18 cellular contexts compared by ENCODE assay signal in the genomic region with DNA sequence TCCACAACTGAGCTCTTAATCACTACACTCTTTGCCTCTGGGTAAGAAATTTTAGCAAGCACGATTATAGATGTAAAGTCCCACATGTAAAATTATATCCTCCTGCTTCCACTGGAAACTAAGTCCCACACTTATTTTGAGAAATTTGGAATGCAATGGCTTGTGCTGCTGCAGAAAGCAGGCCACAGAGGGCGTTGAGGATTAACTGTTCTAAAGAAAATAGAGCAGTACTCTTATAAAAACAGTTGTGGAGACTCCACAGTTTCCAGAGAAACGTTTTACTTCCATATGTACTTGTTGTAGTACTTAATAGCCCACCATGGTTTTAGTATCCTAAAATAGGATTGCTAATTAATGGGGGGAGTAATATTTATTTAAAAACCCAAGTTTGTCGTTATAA. TPM values are rescaled to one million over a fixed set of nuclear protein-coding genes. Genes with fewer than 3 reads are reported as not detected.
DNase-seq lines count a peak whose midpoint lies in the region; ATAC-seq and TF ChIP-seq lines count a peak whose summit lies in the region.
"Had no signal": no experiment of that assay in that cellular context is flagged by ENCODE, and none has a peak within 500 bp of the region (broad histone marks: within the 10 kb centered on the region; RNA-seq: fewer than 3 reads in every experiment).

No MANE protein-coding gene starts in this region.

- TF ChIP-seq CTCF in GM10266 (IDR thresholded peaks at IDR 0.05; ENCODE audit: control insufficient read depth, insufficient read depth, low read depth, missing control alignments) = peak; percentile 6
- no peak for TF ChIP-seq CTCF in prostate gland (IDR thresholded peaks at IDR 0.05)

- no peaks in the 10 kb centered on the region for H3K27me3 Mint-ChIP-seq in naive thymus-derived CD4-positive, alpha-beta T cell
- H3K27me3 Mint-ChIP-seq: activated T-cell treated with anti-CD3 and anti-CD28 coated beads, Interleukin-2, amount 50 U/mL, for 24 hours had no signal

- peak overlapping the region in 5 of 9 donors; percentile 28 to 100 (median 66) for H3K27ac Mint-ChIP-seq in naive thymus-derived CD4-positive, alpha-beta T cell
- H3K27ac Mint-ChIP-seq: activated T-cell treated with anti-CD3 and anti-CD28 coated beads, Interleukin-2, amount 50 U/mL, for 24 hours had no signal

- WGBS in prostate gland = 60% methylated on average over 4 of the region's 4 CpGs

- H3K4me3 Mint-ChIP-seq in naive thymus-derived CD4-positive, alpha-beta T cell = peak overlapping the region in 6 of 10 donors; percentile 32 to 99 (median 50)
- H3K4me3 Mint-ChIP-seq: activated T-cell treated with anti-CD3 and anti-CD28 coated beads, Interleukin-2, amount 50 U/mL, for 24 hours had no signal

- intact Hi-C loops in naive thymus-derived CD4-positive, alpha-beta T cell (cut with micrococcal nuclease) = loop anchor here in 1 of 2 donors (5.0 kb wide), 1 partner anchor 215 kb away; no protein-coding TSS in a partner anchor
- intact Hi-C loops in prostate gland (cut with DNase I) = loop anchor here (5.0 kb wide), 1 partner anchor 155 kb away; a partner anchor contains a TSS

- H3K4me1 Mint-ChIP-seq in naive thymus-derived CD4-positive, alpha-beta T cell = peaks cover 11 to 59% (median 45%) of the 10 kb centered on the region in 7 donors

- DNase-seq in GM10266 (ENCODE audit: extremely low spot score) (no peak), amniotic epithelial cell (ENCODE audit: low read depth) (peak; percentile 51), NOMO-1 (lab: John Stamatoyannopoulos, UW; ENCODE audit: unreplicated experiment in 2 of 2) (no peak), prostate gland (ENCODE audit: low spot score) (no peak)
- DNase-seq in naive thymus-derived CD4-positive, alpha-beta T cell = no peak
- no peak for DNase-seq in stimulated activated CD4-positive, alpha-beta T cell treated with anti-CD3 and anti-CD28 coated beads, Interleukin-1b, Interleukin-23, amount 100 ng/mL, for 48 hours
- DNase-seq: activated CD4-positive, CD25-positive, alpha-beta regulatory T cell treated with anti-CD3 and anti-CD28 coated beads, Interleukin-2, amount 50 U/mL, for 72 hours; activated T-cell treated with anti-CD3 and anti-CD28 coated beads, Interleukin-2, amount 50 U/mL, for 24 hours; left ventricle myocardium superior; NCI-H187 treated with DMSO at 0.1 percent for 48 hours; NCI-H510A treated with DMSO at 0.1 percent for 48 hours; small intestine; stomach; T-helper 2 cell had no signal

- H2AFZ ChIP-seq in ACC112 (ENCODE audit: low read length, unreplicated experiment) = peak overlapping the region; percentile 36

- no peaks in the 10 kb centered on the region for H3K27me3 ChIP-seq in ACC112 (ENCODE audit: insufficient read depth, low read length)
- H3K27me3 ChIP-seq in naive thymus-derived CD4-positive, alpha-beta T cell (ENCODE audit: control insufficient read depth in 2 of 2, insufficient read depth in 2 of 2, low read length in 2 of 2) = no peaks in the 10 kb centered on the region
- H3K27me3 ChIP-seq in prostate gland (replicated peaks; ENCODE audit: insufficient read depth) = no peaks in the 10 kb centered on the region
- H3K27me3 ChIP-seq: stomach had no signal

- no peak for ATAC-seq in naive thymus-derived CD4-positive, alpha-beta T cell
- ATAC-seq in GM19467 (IDR thresholded peaks at IDR 0.05; ENCODE audit: unreplicated experiment) = no peak
- ATAC-seq: left ventricle myocardium superior had no signal

- H3K4me3 ChIP-seq in ACC112 (ENCODE audit: low read depth, low read length) (no peak overlapping the region), prostate gland (no peak overlapping the region)
- no peak overlapping the region for H3K4me3 ChIP-seq in naive thymus-derived CD4-positive, alpha-beta T cell (ENCODE audit: low read length)
- H3K4me3 ChIP-seq: stomach had no signal

- H3K79me2 ChIP-seq in ACC112 (ENCODE audit: control insufficient read depth, insufficient read depth, low read length, unreplicated experiment) = peaks cover 32% of the 10 kb centered on the region

- H3K4me1 ChIP-seq in ACC112 (ENCODE audit: control insufficient read depth, insufficient read depth, low read length, unreplicated experiment) = peaks cover 5% of the 10 kb centered on the region
- peaks cover 5 to 23% of the 10 kb centered on the region in 2 donors for H3K4me1 ChIP-seq in naive thymus-derived CD4-positive, alpha-beta T cell (ENCODE audit: control insufficient read depth in 2 of 2, insufficient read depth in 2 of 2, low read length in 2 of 2)
- H3K4me1 ChIP-seq in prostate gland (replicated peaks) = peaks cover 11% of the 10 kb centered on the region

- peaks cover 4% of the 10 kb centered on the region; the same call in 1 of the 2 replicates for H3K36me3 ChIP-seq in ACC112 (ENCODE audit: insufficient read depth, low read length)
- H3K36me3 ChIP-seq in naive thymus-derived CD4-positive, alpha-beta T cell (ENCODE audit: control insufficient read depth in 2 of 3, insufficient read depth in 3 of 3, low read length in 3 of 3) = peaks cover 0 to 4% (median 0%) of the 10 kb centered on the region in 3 experiments
- H3K36me3 ChIP-seq in prostate gland = no peaks in the 10 kb centered on the region

- CTCF ChIA-PET in naive thymus-derived CD4-positive, alpha-beta T cell (lab: Charles Lee) = no interaction called here

- H3K36me3 Mint-ChIP-seq in naive thymus-derived CD4-positive, alpha-beta T cell = peaks cover 0 to 9% (median 4%) of the 10 kb centered on the region in 5 donors

- H3K27ac ChIP-seq in ACC112 (ENCODE audit: low read depth, low read length) = no peak overlapping the region
- H3K27ac ChIP-seq in naive thymus-derived CD4-positive, alpha-beta T cell (ENCODE audit: low read depth, low read length) = no peak overlapping the region
- no peak overlapping the region for H3K27ac ChIP-seq in prostate gland
- H3K27ac ChIP-seq: RWPE1 had no signal

- no peaks in the 10 kb centered on the region for H3K9me3 ChIP-seq in naive thymus-derived CD4-positive, alpha-beta T cell (ENCODE audit: control insufficient read depth in 2 of 3, low read length in 3 of 3)
- H3K9me3 ChIP-seq in prostate gland = no peaks in the 10 kb centered on the region
- H3K9me3 ChIP-seq: stomach had no signal

- TF ChIP-seq POLR2A in prostate gland (IDR thresholded peaks at IDR 0.05) = no peak

- H3K9me3 Mint-ChIP-seq in naive thymus-derived CD4-positive, alpha-beta T cell = peaks cover 0 to 2% (median 0%) of the 10 kb centered on the region in 11 donors
- H3K9me3 Mint-ChIP-seq: activated T-cell treated with anti-CD3 and anti-CD28 coated beads, Interleukin-2, amount 50 U/mL, for 24 hours had no signal

- POLR2A ChIA-PET in naive thymus-derived CD4-positive, alpha-beta T cell (lab: Charles Lee) = interaction anchor here (0.7 to 3.0 kb wide), 2 partner anchors 15 to 154 kb away, joined by 3 to 29 read pairs; a partner anchor contains a TSS

RNA-seq across cellular contexts. Expression of a gene that starts 1.7 kb away (rescaled TPM):
- total RNA-seq in naive thymus-derived CD4-positive, alpha-beta T cell = 10 to 100 TPM; 33.9 to 89.7 (median 63.8) TPM
- 10 to 100 TPM; 17.5 to 20.4 TPM for polyA plus RNA-seq in naive thymus-derived CD4-positive, alpha-beta T cell
- total RNA-seq in prostate gland = 10 to 100 TPM; 26.4 to 33.2 TPM

RNA-seq across cellular contexts. Expression of a gene that starts 11.6 kb away (rescaled TPM):
- total RNA-seq in naive thymus-derived CD4-positive, alpha-beta T cell = 10 to 100 TPM in 3 of 5 experiments, 1 to 10 TPM in 2; 3.3 to 39.1 (median 15.0) TPM
- polyA plus RNA-seq in naive thymus-derived CD4-positive, alpha-beta T cell = 1 to 10 TPM; 9.7 to 9.9 TPM
- total RNA-seq in prostate gland = under 1 TPM in 1 of 2 donors, not detected in 1; 0.34 TPM
- total RNA-seq: Daoy had no signal
